Comparison of ENCODE assay signal across 15 cellular contexts in the genomic region with DNA sequence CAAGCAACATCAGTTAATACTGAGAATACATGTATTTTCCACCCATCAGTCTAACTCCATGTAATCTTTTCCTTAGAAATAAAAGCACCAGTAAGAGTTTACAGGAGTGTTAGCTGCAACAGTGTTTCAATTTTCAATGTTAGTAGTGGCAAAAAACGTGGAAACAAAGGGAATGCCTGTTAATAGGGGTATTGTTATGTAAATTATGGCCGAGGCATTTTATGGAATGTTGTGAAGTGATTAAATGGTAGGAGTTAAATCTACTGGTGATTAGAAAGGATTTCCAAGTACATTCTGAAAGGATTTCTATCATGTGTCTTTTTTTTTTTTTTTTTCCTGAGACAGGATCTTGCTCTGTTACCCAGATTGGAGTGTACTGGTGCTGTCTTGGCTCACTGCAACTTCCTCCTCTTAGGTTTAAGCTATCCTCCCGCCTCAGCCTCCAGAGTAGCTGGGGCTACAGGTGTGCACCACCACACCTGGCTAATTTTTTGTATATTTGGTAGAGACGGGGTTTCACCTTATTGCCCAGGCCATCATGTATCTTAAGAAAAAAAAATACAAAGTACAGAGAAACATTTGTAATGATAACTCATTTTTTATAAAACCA.
"Had no signal": no experiment of that assay in that cellular context is flagged by ENCODE, and none has a peak within 500 bp of the region (broad histone marks: within the 10 kb centered on the region; RNA-seq: fewer than 3 reads in every experiment).

No MANE protein-coding gene starts in this region.

- H3K27ac ChIP-seq: foreskin keratinocyte, left ventricle myocardium inferior, right atrium auricular region had no signal

- H3K36me3 ChIP-seq: heart left ventricle, left ventricle myocardium inferior, right atrium auricular region had no signal

- H3K27ac Mint-ChIP-seq: activated CD4-positive, alpha-beta memory T cell treated with anti-CD3 and anti-CD28 coated beads, Interleukin-2, amount 10 ng/mL, durations not matched to agents 7 days and 5 days; activated naive CD8-positive, alpha-beta T cell treated with anti-CD3 and anti-CD28 coated beads, Interleukin-2, amount 10 ng/mL, durations not matched to agents 7 days and 5 days; T-cell had no signal

- H3K4me3 Mint-ChIP-seq: activated CD4-positive, alpha-beta memory T cell treated with anti-CD3 and anti-CD28 coated beads, Interleukin-2, amount 10 ng/mL, durations not matched to agents 7 days and 5 days; activated naive CD8-positive, alpha-beta T cell treated with anti-CD3 and anti-CD28 coated beads, Interleukin-2, amount 10 ng/mL, durations not matched to agents 7 days and 5 days; T-cell had no signal

- ATAC-seq: foreskin keratinocyte, heart left ventricle, T-cell had no signal

- H3K4me3 ChIP-seq: heart left ventricle, left ventricle myocardium inferior, right atrium auricular region, skin epidermis had no signal

- DNase-seq: activated CD4-positive, alpha-beta memory T cell treated with anti-CD3 and anti-CD28 coated beads, Interleukin-2, amount 10 ng/mL, durations not matched to agents 7 days and 5 days; activated naive CD8-positive, alpha-beta T cell treated with anti-CD3 and anti-CD28 coated beads, Interleukin-2, amount 10 ng/mL, durations not matched to agents 7 days and 5 days; activated T-cell treated with anti-CD3 and anti-CD28 coated beads, Interleukin-2, amount 50 U/mL, for 48 hours; anterior cingulate cortex; foreskin keratinocyte; heart left ventricle; kidney; left ventricle myocardium inferior; stimulated activated CD4-positive, alpha-beta T cell treated with anti-CD3 and anti-CD28 coated beads, Interleukin-4, amount 100 ng/mL, for 4 hours; substantia nigra; T-cell; T1000; trophoblast cell had no signal

- H3K27me3 ChIP-seq: foreskin keratinocyte, heart left ventricle, right atrium auricular region had no signal

- H3K27me3 Mint-ChIP-seq: activated CD4-positive, alpha-beta memory T cell treated with anti-CD3 and anti-CD28 coated beads, Interleukin-2, amount 10 ng/mL, durations not matched to agents 7 days and 5 days; activated naive CD8-positive, alpha-beta T cell treated with anti-CD3 and anti-CD28 coated beads, Interleukin-2, amount 10 ng/mL, durations not matched to agents 7 days and 5 days; T-cell had no signal
